Comparison of ENCODE assay signal across 8 cellular contexts in the genomic region with DNA sequence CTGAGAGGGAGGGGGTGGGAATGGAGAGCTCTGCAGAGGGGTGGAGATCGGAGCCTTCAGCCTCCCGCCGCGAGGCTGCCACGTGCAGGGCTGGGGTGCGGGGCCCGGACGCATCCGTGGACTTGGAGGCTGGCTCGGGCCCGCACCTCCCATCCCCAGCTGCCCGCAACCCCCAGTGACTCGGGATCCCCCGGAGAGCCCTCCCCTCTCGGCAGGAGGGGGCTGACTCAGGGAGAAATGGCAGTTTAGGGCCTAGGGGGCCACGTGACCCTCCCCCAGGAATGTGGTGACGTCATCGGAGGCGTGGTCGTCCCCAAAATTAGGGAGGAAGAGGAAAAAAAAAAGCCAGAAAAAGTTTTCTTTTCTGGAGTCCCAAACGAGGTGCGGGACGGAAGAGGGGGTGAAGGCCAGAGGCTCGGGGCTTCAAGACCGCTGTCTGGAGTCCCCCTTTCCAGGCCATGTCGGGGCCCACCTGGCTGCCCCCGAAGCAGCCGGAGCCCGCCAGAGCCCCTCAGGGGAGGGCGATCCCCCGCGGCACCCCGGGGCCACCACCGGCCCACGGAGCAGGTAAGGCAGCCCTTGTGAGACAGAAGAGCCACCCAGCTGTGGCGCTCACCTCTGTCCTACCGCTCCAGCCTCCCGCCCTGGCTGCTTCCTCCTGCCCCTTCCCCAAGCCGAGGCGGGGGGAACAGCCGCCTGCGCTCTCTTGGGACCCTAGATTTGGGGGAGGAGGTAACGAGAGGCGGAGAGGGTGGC. TPM values are rescaled to one million over a fixed set of nuclear protein-coding genes. Genes with fewer than 3 reads are reported as not detected.
DNase-seq lines count a peak whose midpoint lies in the region; FAIRE-seq and TF ChIP-seq lines count a peak whose summit lies in the region.

A gene with protein sequence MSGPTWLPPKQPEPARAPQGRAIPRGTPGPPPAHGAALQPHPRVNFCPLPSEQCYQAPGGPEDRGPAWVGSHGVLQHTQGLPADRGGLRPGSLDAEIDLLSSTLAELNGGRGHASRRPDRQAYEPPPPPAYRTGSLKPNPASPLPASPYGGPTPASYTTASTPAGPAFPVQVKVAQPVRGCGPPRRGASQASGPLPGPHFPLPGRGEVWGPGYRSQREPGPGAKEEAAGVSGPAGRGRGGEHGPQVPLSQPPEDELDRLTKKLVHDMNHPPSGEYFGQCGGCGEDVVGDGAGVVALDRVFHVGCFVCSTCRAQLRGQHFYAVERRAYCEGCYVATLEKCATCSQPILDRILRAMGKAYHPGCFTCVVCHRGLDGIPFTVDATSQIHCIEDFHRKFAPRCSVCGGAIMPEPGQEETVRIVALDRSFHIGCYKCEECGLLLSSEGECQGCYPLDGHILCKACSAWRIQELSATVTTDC (plus strand): TSS at position 348 of the 756 bp plus-strand sequence. CDS start 111 bp downstream, at position 459.

- TSS peak; percentile 67 for BruUV-seq in endothelial cell of umbilical vein (replicated peaks; lab: Mats Ljungman, UMichigan)

- H3K4me1 ChIP-seq in endothelial cell of umbilical vein (ENCODE audit: control insufficient read depth, extremely low read depth, insufficient read depth, low read length): peaks cover 36% of the 10 kb centered on the region
- H3K4me1 ChIP-seq in mesodermal cell (ENCODE audit: control insufficient read depth, insufficient read depth, low read length, poor library complexity, severe bottlenecking): peaks cover 7% of the 10 kb centered on the region

- dilution Hi-C loops in endothelial cell of umbilical vein (cut with MboI; ENCODE audit: extremely low pct_ligation_motif_present, low sequenced_read_pairs): no loop called here

- peak; percentile 14 for DNase-seq in DMS153 treated with DMSO at 0.1 percent for 48 hours (lab: John Stamatoyannopoulos, UW; ENCODE audit: unreplicated experiment)
- DNase-seq in DMS153 (lab: John Stamatoyannopoulos, UW): no peak
- DNase-seq in M059J (ENCODE audit: low read depth): peak; percentile 95
- DNase-seq in endothelial cell of umbilical vein (ENCODE audit: low read depth, low spot score): peak; percentile 76
- peak; percentile 45 to 48 for DNase-seq in stimulated activated CD8-positive, alpha-beta memory T cell treated with anti-CD3 and anti-CD28 coated beads, Interleukin-4, amount 100 ng/mL, for 4 hours (ENCODE audit: low read depth in 2 of 2, low spot score in 1 of 2)
- DNase-seq in NCI-H748 (lab: John Stamatoyannopoulos, UW; ENCODE audit: unreplicated experiment): no peak

- no peak for TF ChIP-seq CTCF in endothelial cell of umbilical vein (IDR thresholded peaks at IDR 0.05; ENCODE audit: extremely low read depth in 1 of 2, insufficient read depth in 1 of 2, low read depth in 1 of 2, low read length in 2 of 2)

- H3K9me3 ChIP-seq in endothelial cell of umbilical vein (replicated peaks; ENCODE audit: control insufficient read depth, insufficient read depth, low read length) (no peaks in the 10 kb centered on the region), mesodermal cell (ENCODE audit: control insufficient read depth, low read length) (no peaks in the 10 kb centered on the region)

- no peaks in the 10 kb centered on the region for H3K9me1 ChIP-seq in endothelial cell of umbilical vein (replicated peaks; ENCODE audit: control insufficient read depth, extremely low read depth, insufficient read depth, low read length)

- no peaks in the 10 kb centered on the region for H3K27me3 ChIP-seq in endothelial cell of umbilical vein (ENCODE audit: control insufficient read depth in 2 of 2, insufficient read depth in 2 of 2, low read length in 2 of 2)

- 0 to 1% methylated on average over 17 to 27 of the region's 44 CpGs for WGBS in mesodermal cell (ENCODE audit: insufficient coverage in 2 of 2), 2 experiments

- H3K4me2 ChIP-seq in endothelial cell of umbilical vein (ENCODE audit: insufficient read depth, low read length): peak within 1 kb of the TSS; percentile 86

- H3K4me3 ChIP-seq in endothelial cell of umbilical vein (replicated peaks in 1 of 3; ENCODE audit: insufficient read depth in 1 of 3, low read depth in 1 of 3, low read length in 3 of 3) (peak within 1 kb of the TSS; percentile 72 to 93 (median 87)), mesodermal cell (ENCODE audit: extremely low read depth, insufficient read depth, low read length, poor library complexity, severe bottlenecking) (peak within 1 kb of the TSS; percentile 98)

- H3K9ac ChIP-seq in endothelial cell of umbilical vein (replicated peaks; ENCODE audit: extremely low read depth, insufficient read depth, low read length): peak within 1 kb of the TSS; percentile 98

- H2AFZ ChIP-seq in endothelial cell of umbilical vein (ENCODE audit: low read depth, low read length): peak within 1 kb of the TSS; percentile 60

- peak; percentile 82 for TF ChIP-seq POLR2A in endothelial cell of umbilical vein (IDR thresholded peaks at IDR 0.05; ENCODE audit: low read depth, low read length)

- H3K36me3 ChIP-seq in endothelial cell of umbilical vein (ENCODE audit: control insufficient read depth in 2 of 2, extremely low read depth in 1 of 2, insufficient read depth in 2 of 2, low read length in 2 of 2) (peaks cover 4 to 17% of the 10 kb centered on the region in 2 experiments), mesodermal cell (ENCODE audit: control insufficient read depth, insufficient read depth, low read length) (peaks cover 32% of the 10 kb centered on the region)

- POLR2A ChIA-PET in activated CD8-positive, alpha-beta memory T cell treated with anti-CD3 and anti-CD28 coated beads for 36 hours (lab: Charles Lee): interaction anchor here (0.6 to 1.1 kb wide), 3 partner anchors 8 to 452 kb away, joined by 3 to 8 read pairs (median 6); a partner anchor contains a TSS
- POLR2A ChIA-PET in endothelial cell of umbilical vein (lab: Charles Lee): interaction anchor here (0.7 to 1.0 kb wide), 2 partner anchors 8 to 20 kb away, joined by 3 to 4 read pairs; a partner anchor contains a TSS

- FAIRE-seq in endothelial cell of umbilical vein (lab: Jason Lieb, UNC): peak; percentile 91

- CTCF ChIA-PET in activated CD8-positive, alpha-beta memory T cell treated with anti-CD3 and anti-CD28 coated beads for 36 hours (lab: Charles Lee): interaction anchor here (1.0 to 1.2 kb wide), 2 partner anchors 13 to 15 kb away, joined by 3 to 5 read pairs; a partner anchor contains a TSS
- CTCF ChIA-PET in endothelial cell of umbilical vein (lab: Charles Lee): interaction anchor here (0.7 to 1.0 kb wide), 2 partner anchors 15 to 162 kb away, joined by 3 to 5 read pairs; a partner anchor contains a TSS

- no peaks in the 10 kb centered on the region for H4K20me1 ChIP-seq in endothelial cell of umbilical vein (replicated peaks; ENCODE audit: control insufficient read depth, extremely low read depth, insufficient read depth, low read length)

- H3K27ac ChIP-seq in endothelial cell of umbilical vein (ENCODE audit: insufficient read depth, low read depth, low read length) (peak within 1 kb of the TSS; percentile 90), mesodermal cell (ENCODE audit: low read depth, low read length, severe bottlenecking) (peak within 1 kb of the TSS; percentile 90)

- peaks cover 25% of the 10 kb centered on the region for H3K79me2 ChIP-seq in endothelial cell of umbilical vein (ENCODE audit: control insufficient read depth, insufficient read depth, low read length)

- intact Hi-C loops in endothelial cell of umbilical vein (cut with micrococcal nuclease): loop anchor here (1.0 to 10.0 kb wide), 3 partner anchors 8 to 282 kb away; a partner anchor contains a TSS

TF ChIP-seq in endothelial cell of umbilical vein, 7 proteins besides CTCF, POLR2A, EP300 and RAD21:
- TF ChIP-seq, protein P1, sequence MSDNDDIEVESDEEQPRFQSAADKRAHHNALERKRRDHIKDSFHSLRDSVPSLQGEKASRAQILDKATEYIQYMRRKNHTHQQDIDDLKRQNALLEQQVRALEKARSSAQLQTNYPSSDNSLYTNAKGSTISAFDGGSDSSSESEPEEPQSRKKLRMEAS (IDR thresholded peaks at IDR 0.05; ENCODE audit: insufficient read depth, insufficient read length): peak; percentile 78
- TF ChIP-seq FOS (IDR thresholded peaks at IDR 0.05; ENCODE audit: borderline replicate concordance, insufficient read depth, low read length) (peak; percentile 62), EZH2 (IDR thresholded peaks at IDR 0.05; ENCODE audit: borderline replicate concordance, low read depth, low read length, severe bottlenecking) (no peak), JUN (IDR thresholded peaks at IDR 0.05; ENCODE audit: borderline replicate concordance, insufficient read depth, insufficient read length, low read depth) (peak; percentile 86)

RNA-seq across cellular contexts. Expression of the gene that starts here (rescaled TPM):
- total RNA-seq in M059J (2014; rRNA removed; shearing (Covaris generic)): 80.1 and 106 TPM in 2 replicates
- total RNA-seq in activated CD8-positive, alpha-beta memory T cell treated with anti-CD3 and anti-CD28 coated beads for 36 hours: 10 to 100 TPM; 33.6 to 35.8 TPM
- total RNA-seq in endothelial cell of umbilical vein: 84.5 and 90.3 TPM in 2 replicates
- 88.6 and 90.3 TPM in 2 replicates for polyA plus RNA-seq in endothelial cell of umbilical vein
- 69.4 and 77.1 TPM in 2 replicates for polyA plus RNA-seq in endothelial cell of umbilical vein (2011; cell fraction: cytosol; rRNA removed)
- polyA plus RNA-seq in endothelial cell of umbilical vein (2011; cell fraction: nucleus; rRNA removed): 65.8 and 79.0 TPM in 2 replicates
- 60.3 and 63.1 TPM in 2 replicates for polyA plus RNA-seq in endothelial cell of umbilical vein (2012)
- polyA minus RNA-seq in endothelial cell of umbilical vein: 40.6 and 47.6 TPM in 2 replicates
- polyA minus RNA-seq in endothelial cell of umbilical vein (2011; cell fraction: cytosol; rRNA and poly(A)+ RNA removed): 36.6 TPM
- polyA minus RNA-seq in endothelial cell of umbilical vein (2011; cell fraction: nucleus; rRNA and poly(A)+ RNA removed): 14.4 and 21.5 TPM in 2 replicates
- polyA plus RNA-seq in mesodermal cell (2013, experiment 1 of 2): 86.0 TPM
- 68.8 TPM for polyA plus RNA-seq in mesodermal cell (2013, experiment 2 of 2)

Comparison
In these comparisons a context has a peak if more than half of its experiments do, and no peak if none do; other contexts are left out.
1. DNase-seq: peak in DMS153 treated with DMSO at 0.1 percent for 48 hours (single experiment), M059J (single experiment), endothelial cell of umbilical vein (single experiment) and stimulated activated CD8-positive, alpha-beta memory T cell treated with anti-CD3 and anti-CD28 coated beads, Interleukin-4, amount 100 ng/mL, for 4 hours (2 of 2); none in DMS153 (single experiment) and NCI-H748 (single experiment).